7 cellular contexts compared by ENCODE assay signal in genomic region chr12:66131067-66131688, GRCh38. TPM values are rescaled to one million over a fixed set of nuclear protein-coding genes. Genes with fewer than 3 reads are reported as not detected.
DNase-seq lines count a peak whose midpoint lies in the region; ATAC-seq, FAIRE-seq and TF ChIP-seq lines count a peak whose summit lies in the region.

No MANE protein-coding gene starts in this region.

- no peak for ATAC-seq in natural killer cell
- ATAC-seq in HG03432 (IDR thresholded peaks at IDR 0.05; ENCODE audit: unreplicated experiment) = no peak
- ATAC-seq in GM21576 (IDR thresholded peaks at IDR 0.05; ENCODE audit: unreplicated experiment) = no peak

- peak overlapping the region; percentile 92; the same call in 1 of the 2 replicates for H2AFZ ChIP-seq in Karpas-422 (ENCODE audit: low read length)

- H3K4me1 ChIP-seq in Karpas-422 (ENCODE audit: low read length) = peaks cover 25% of the 10 kb centered on the region

- H3K4me3 Mint-ChIP-seq in natural killer cell = peak overlapping the region; percentile 96

- no peak for TF ChIP-seq CTCF in coronary artery (IDR thresholded peaks at IDR 0.05)
- no peak for TF ChIP-seq CTCF in natural killer cell (IDR thresholded peaks at IDR 0.05)

- peak overlapping the region; percentile 53 for H3K27ac ChIP-seq in Karpas-422 (ENCODE audit: low read length)
- peak overlapping the region; percentile 25 to 72 for H3K27ac ChIP-seq in coronary artery

- peak overlapping the region; percentile 96 to 97 for H3K27ac Mint-ChIP-seq in natural killer cell

- H3K9me2 ChIP-seq in Karpas-422 (replicated peaks; ENCODE audit: insufficient read depth, low read length) = no peaks in the 10 kb centered on the region

- H3K27me3 ChIP-seq in Karpas-422 (ENCODE audit: low read length) = no peaks in the 10 kb centered on the region

- peaks cover 69% of the 10 kb centered on the region for H3K79me2 ChIP-seq in Karpas-422 (ENCODE audit: low read length)

- H3K4me3 ChIP-seq in Karpas-422 (ENCODE audit: low read length) = peak overlapping the region; percentile 79
- H3K4me3 ChIP-seq in coronary artery = peak overlapping the region; percentile 75

- H3K27me3 Mint-ChIP-seq in natural killer cell (ENCODE audit: low read depth in 2 of 2) = no peaks in the 10 kb centered on the region

- DNase-seq in GM19239 (ENCODE audit: insufficient read length, low spot score) (no peak), Karpas-422 (peak; percentile 50), coronary artery (ENCODE audit: low spot score) (no peak), natural killer cell (no peak)
- DNase-seq in stimulated activated CD4-positive, alpha-beta T cell treated with anti-CD3 and anti-CD28 coated beads, Interleukin-4, amount 100 ng/mL, for 24 hours = no peak

- peak overlapping the region; percentile 76 for H3K4me2 ChIP-seq in Karpas-422 (ENCODE audit: low read depth, low read length, poor library complexity, severe bottlenecking)

- H3K4me1 Mint-ChIP-seq in natural killer cell = peaks cover 46 to 54% of the 10 kb centered on the region in 2 donors

- H3K9me3 ChIP-seq in Karpas-422 (ENCODE audit: low read length) = no peaks in the 10 kb centered on the region

- intact Hi-C loops in natural killer cell (cut with micrococcal nuclease) = loop anchor here (2.0 to 10.0 kb wide), 2 partner anchors 38 to 174 kb away; partner anchors contain the start of genes HELB and TMBIM4

- H3K9ac ChIP-seq in Karpas-422 (ENCODE audit: low read length) = peak overlapping the region; percentile 77

- H3K36me3 ChIP-seq in Karpas-422 (ENCODE audit: insufficient read depth, low read length) = peaks cover 24% of the 10 kb centered on the region

- FAIRE-seq in GM19239 (lab: Jason Lieb, UNC) = peak; percentile 21

- H4K20me1 ChIP-seq in Karpas-422 (ENCODE audit: insufficient read depth, low read depth, low read length) = peaks cover 6% of the 10 kb centered on the region; the same call in 1 of the 2 replicates

- H3K9me3 Mint-ChIP-seq in natural killer cell = no peaks in the 10 kb centered on the region

- H3K36me3 Mint-ChIP-seq in natural killer cell = peaks cover 8% of the 10 kb centered on the region

RNA-seq across cellular contexts. Expression of gene LLPH, which starts 0.6 kb away (rescaled TPM):
- 5.6 and 15.3 TPM in 2 replicates for total RNA-seq in Karpas-422 (2014; rRNA removed; shearing (Covaris generic); ENCODE audit: low replicate concordance)
- total RNA-seq in natural killer cell = 10 to 100 TPM; 24.9 to 27.3 (median 25.5) TPM

RNA-seq across cellular contexts. Expression of gene TMBIM4, which starts 38.6 kb away (rescaled TPM):
- total RNA-seq in Karpas-422 (2014; rRNA removed; shearing (Covaris generic); ENCODE audit: low replicate concordance) = 36.1 and 151 TPM in 2 replicates
- 10 to 100 TPM; 46.6 to 72.0 (median 63.2) TPM for total RNA-seq in natural killer cell

RNA-seq across cellular contexts. Expression of gene IRAK3, which starts 57.8 kb away (rescaled TPM):
- not detected in 2 replicates for total RNA-seq in Karpas-422 (2014; rRNA removed; shearing (Covaris generic); ENCODE audit: low replicate concordance)
- total RNA-seq in natural killer cell = 1 to 10 TPM; 3.7 to 9.9 (median 9.2) TPM
